ENCODE assay signal across 1 cellular context in the genomic region with DNA sequence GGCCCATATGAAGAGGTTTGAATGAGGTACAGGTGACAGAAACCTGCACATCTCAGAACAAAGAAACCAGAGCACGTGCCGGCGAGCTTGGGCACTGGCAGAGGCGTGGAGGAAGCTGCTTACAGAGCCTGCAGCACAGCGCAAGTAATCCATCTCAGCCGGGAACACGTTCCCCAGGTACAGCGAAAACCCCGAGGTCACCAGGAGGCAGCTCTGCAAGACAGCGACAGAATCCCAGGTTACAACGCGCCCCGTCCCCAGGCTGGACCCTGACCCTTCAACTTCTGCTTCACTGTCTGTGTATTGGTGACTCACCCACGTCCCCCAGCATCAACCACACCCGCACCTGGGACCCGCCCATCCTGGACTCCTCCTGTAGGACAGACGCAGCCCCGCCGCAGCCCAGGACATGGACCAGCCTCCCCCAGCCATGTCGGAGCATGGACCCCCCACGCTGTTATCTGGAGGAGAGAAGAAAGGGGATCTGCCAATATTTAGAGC.
TF ChIP-seq lines count a peak whose summit lies in the region.

No MANE protein-coding gene starts in this region.

TF ChIP-seq in HEK293, 187 proteins besides CTCF, POLR2A, EP300 and RAD21 (continued from another document):
- no peak for TF ChIP-seq YY1 (tag by site-specific recombination; IDR thresholded peaks at IDR 0.05)
